Comparison of ENCODE assay signal across 25 cellular contexts in the genomic region with DNA sequence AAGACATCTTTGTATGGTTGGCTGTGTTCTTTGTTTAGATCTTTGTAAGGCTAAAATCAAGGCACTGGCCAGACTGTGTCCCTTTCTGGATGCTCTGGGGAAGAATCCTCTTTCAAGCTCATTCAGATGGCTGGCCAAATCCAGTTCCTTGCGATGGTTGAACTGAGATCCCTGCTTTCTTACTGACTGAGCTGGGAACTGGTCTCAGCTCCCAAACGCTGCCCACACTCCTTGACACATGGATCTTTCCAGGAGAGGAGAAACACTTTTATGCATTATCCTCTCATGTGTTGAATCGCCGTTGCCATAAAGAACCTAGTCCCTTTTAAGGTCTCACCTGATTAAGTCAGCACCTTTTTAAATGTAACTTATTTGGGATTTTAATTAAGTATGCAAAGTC.
"Had no signal": no experiment of that assay in that cellular context is flagged by ENCODE, and none has a peak within 500 bp of the region (broad histone marks: within the 10 kb centered on the region; RNA-seq: fewer than 3 reads in every experiment).

No MANE protein-coding gene starts in this region.

- H3K4me3 ChIP-seq: left lung, lower lobe of right lung, right atrium auricular region, right lobe of liver, suprapubic skin, thoracic aorta, tibial artery, uterus had no signal

- H3K36me3 ChIP-seq: left lung, lower lobe of right lung, neutrophil, right atrium auricular region, right lobe of liver, suprapubic skin, thoracic aorta, tibial artery, uterus had no signal

- H2AFZ ChIP-seq: parathyroid adenoma had no signal

- H3K27me3 ChIP-seq: left lung, neutrophil, right atrium auricular region, right lobe of liver, suprapubic skin, tibial artery, uterus had no signal

- H3K4me1 Mint-ChIP-seq: naive B cell; natural killer cell; stimulated activated naive B cell treated with anti-CD40 and anti-IgM and Interleukin-4, amounts not matched to agents 10 μg/mL and 1 μg/mL and 100 μg/mL, for 72 hours had no signal

- H3K9me3 ChIP-seq: neutrophil, right lobe of liver, suprapubic skin had no signal

- H3K79me2 ChIP-seq: parathyroid adenoma had no signal

- ATAC-seq: left cardiac atrium; left lung; lower lobe of right lung; natural killer cell; right lobe of liver; stimulated activated naive B cell treated with anti-CD40 and anti-IgM and Interleukin-4, amounts not matched to agents 10 μg/mL and 1 μg/mL and 100 μg/mL, for 72 hours; stimulated activated naive CD8-positive, alpha-beta T cell treated with anti-CD3 and anti-CD28 coated beads, Interleukin-15, Interleukin-2, amounts not matched to agents 100 U/mL and 50 U/mL, for 24 hours had no signal

- H3K9ac ChIP-seq: parathyroid adenoma had no signal

- H3K27ac Mint-ChIP-seq: natural killer cell; stimulated activated naive B cell treated with anti-CD40 and anti-IgM and Interleukin-4, amounts not matched to agents 10 μg/mL and 1 μg/mL and 100 μg/mL, for 72 hours; type B pancreatic cell had no signal

- H3K36me3 Mint-ChIP-seq: stimulated activated naive B cell treated with anti-CD40 and anti-IgM and Interleukin-4, amounts not matched to agents 10 μg/mL and 1 μg/mL and 100 μg/mL, for 72 hours had no signal

- DNase-seq: hippocampal formation; kidney glomerular epithelial cell; left cardiac atrium; left lung; lower lobe of right lung; mammary epithelial cell; mesenchymal stem cell; naive B cell; natural killer cell; occipital lobe; right lobe of liver; stimulated activated CD4-positive, alpha-beta T cell treated with anti-CD3 and anti-CD28 coated beads, Interleukin-12 subunit alpha, Interleukin-12 subunit beta, amount 100 ng/mL, for 4 hours; stimulated activated CD4-positive, alpha-beta T cell treated with anti-CD3 and anti-CD28 coated beads, Interleukin-15, amount 100 ng/mL, for 24 hours; stimulated activated CD4-positive, alpha-beta T cell treated with anti-CD3 and anti-CD28 coated beads, Interleukin-2, amount 100 ng/mL, for 24 hours; stimulated activated CD4-positive, alpha-beta T cell treated with anti-CD3 and anti-CD28 coated beads, Interleukin-4, amount 100 ng/mL, for 1 hour; stimulated activated naive B cell treated with anti-CD40 and anti-IgM and Interleukin-4, amounts not matched to agents 10 μg/mL and 1 μg/mL and 100 μg/mL, for 72 hours; stimulated activated naive CD8-positive, alpha-beta T cell treated with anti-CD3 and anti-CD28 coated beads, Interleukin-15, Interleukin-2, amounts not matched to agents 100 U/mL and 50 U/mL, for 24 hours; tibial artery; uterus had no signal

- H3K4me1 ChIP-seq: left lung, lower lobe of right lung, parathyroid adenoma, right atrium auricular region, suprapubic skin, tibial artery, uterus had no signal

- H3K27ac ChIP-seq: left lung, lower lobe of right lung, neutrophil, parathyroid adenoma, right atrium auricular region, right lobe of liver, suprapubic skin, thoracic aorta, tibial artery, uterus had no signal

- H3K27me3 Mint-ChIP-seq: naive B cell; stimulated activated naive B cell treated with anti-CD40 and anti-IgM and Interleukin-4, amounts not matched to agents 10 μg/mL and 1 μg/mL and 100 μg/mL, for 72 hours; type B pancreatic cell had no signal

- H3K4me3 Mint-ChIP-seq: naive B cell; natural killer cell; stimulated activated naive B cell treated with anti-CD40 and anti-IgM and Interleukin-4, amounts not matched to agents 10 μg/mL and 1 μg/mL and 100 μg/mL, for 72 hours; type B pancreatic cell had no signal
